In the genomic region with DNA sequence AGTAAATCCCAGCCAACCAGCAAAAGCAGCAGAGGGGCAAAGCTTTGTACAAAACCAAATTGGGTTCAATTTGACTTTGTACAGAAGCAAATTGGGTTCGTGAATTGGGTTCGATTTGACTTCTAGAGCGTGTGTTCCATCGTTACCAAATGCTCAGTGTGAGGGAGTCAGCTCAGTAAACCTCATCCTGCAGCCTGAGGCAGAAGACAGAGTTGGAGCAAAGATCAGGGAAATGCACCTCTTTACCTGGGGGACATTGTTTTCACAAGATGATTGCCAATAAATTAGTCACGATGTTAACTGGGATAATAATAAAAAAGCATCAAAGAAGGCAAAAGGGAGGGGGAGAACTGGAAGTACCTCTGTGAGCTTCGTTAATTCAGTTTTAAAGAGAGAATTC, we compare ENCODE assay signal across 9 cellular contexts. TPM values are rescaled to one million over a fixed set of nuclear protein-coding genes. Genes with fewer than 3 reads are reported as not detected.
DNase-seq lines count a peak whose midpoint lies in the region; ATAC-seq and TF ChIP-seq lines count a peak whose summit lies in the region.
"Had no signal": no experiment of that assay in that cellular context is flagged by ENCODE, and none has a peak within 500 bp of the region (broad histone marks: within the 10 kb centered on the region; RNA-seq: fewer than 3 reads in every experiment).

No MANE protein-coding gene starts in this region.

- peaks cover 23% of the 10 kb centered on the region for H3K4me1 ChIP-seq in muscle layer of colon (ENCODE audit: insufficient read depth, low read length)
- H3K4me1 ChIP-seq in upper lobe of right lung = peaks cover 26% of the 10 kb centered on the region

- H3K36me3 Mint-ChIP-seq in activated T-cell treated with anti-CD3 and anti-CD28 coated beads, Interleukin-2, amount 50 U/mL, for 4 hours (ENCODE audit: insufficient read depth) = no peaks in the 10 kb centered on the region
- H3K36me3 Mint-ChIP-seq in activated T-cell treated with anti-CD3 and anti-CD28 coated beads, Interleukin-2, amount 50 U/mL, for 72 hours (ENCODE audit: insufficient read depth in 2 of 2) = no peaks in the 10 kb centered on the region

- H3K4me3 ChIP-seq in choroid plexus epithelial cell (ENCODE audit: low read depth, low read length) (peak overlapping the region; percentile 33), muscle layer of colon (ENCODE audit: low read depth in 1 of 2, low read length in 2 of 2) (peak overlapping the region in 1 of 2 donors; percentile 73), upper lobe of right lung (peak overlapping the region; percentile 92)

- peak overlapping the region; percentile 16 for H3K9ac ChIP-seq in muscle layer of colon (ENCODE audit: low read length)

- peaks cover 3% of the 10 kb centered on the region for H3K27me3 Mint-ChIP-seq in activated T-cell treated with anti-CD3 and anti-CD28 coated beads, Interleukin-2, amount 50 U/mL, for 4 hours (ENCODE audit: low read depth)
- peaks cover 31% of the 10 kb centered on the region for H3K27me3 Mint-ChIP-seq in activated T-cell treated with anti-CD3 and anti-CD28 coated beads, Interleukin-2, amount 50 U/mL, for 72 hours (ENCODE audit: low read depth)

- no peak overlapping the region for H3K27ac Mint-ChIP-seq in activated T-cell treated with anti-CD3 and anti-CD28 coated beads, Interleukin-2, amount 50 U/mL, for 72 hours

- intact Hi-C loops in upper lobe of right lung (cut with DNase I) = no loop called here

- H3K36me3 ChIP-seq in muscle layer of colon (ENCODE audit: insufficient read depth, low read length) (peaks cover 4% of the 10 kb centered on the region), upper lobe of right lung (no peaks in the 10 kb centered on the region)

- H3K4me1 Mint-ChIP-seq in activated T-cell treated with anti-CD3 and anti-CD28 coated beads, Interleukin-2, amount 50 U/mL, for 4 hours (ENCODE audit: low read depth) = peaks cover 23% of the 10 kb centered on the region
- peaks cover 21% of the 10 kb centered on the region for H3K4me1 Mint-ChIP-seq in activated T-cell treated with anti-CD3 and anti-CD28 coated beads, Interleukin-2, amount 50 U/mL, for 72 hours (ENCODE audit: low read depth)

- H3K27ac ChIP-seq in muscle layer of colon (ENCODE audit: low read depth, low read length) (peak overlapping the region; percentile 60), upper lobe of right lung (peak overlapping the region; percentile 94)

- H3K9me3 Mint-ChIP-seq in activated T-cell treated with anti-CD3 and anti-CD28 coated beads, Interleukin-2, amount 50 U/mL, for 4 hours = no peaks in the 10 kb centered on the region
- H3K9me3 Mint-ChIP-seq in activated T-cell treated with anti-CD3 and anti-CD28 coated beads, Interleukin-2, amount 50 U/mL, for 72 hours = no peaks in the 10 kb centered on the region

- no peaks in the 10 kb centered on the region for H3K9me3 ChIP-seq in muscle layer of colon (ENCODE audit: low read length)
- H3K9me3 ChIP-seq in upper lobe of right lung = no peaks in the 10 kb centered on the region

- no peak for ATAC-seq in activated T-cell treated with anti-CD3 and anti-CD28 coated beads, Interleukin-2, amount 50 U/mL, for 4 hours
- ATAC-seq in activated T-cell treated with anti-CD3 and anti-CD28 coated beads, Interleukin-2, amount 50 U/mL, for 72 hours (replicated peaks in 1 of 2) = no peak
- ATAC-seq in upper lobe of right lung = no peak
- ATAC-seq in HG03520 (IDR thresholded peaks at IDR 0.05; ENCODE audit: unreplicated experiment) = no peak
- no peak for ATAC-seq in HG03097 (IDR thresholded peaks at IDR 0.05; ENCODE audit: low FRiP score, unreplicated experiment)
- ATAC-seq in GM18505 (IDR thresholded peaks at IDR 0.05; ENCODE audit: unreplicated experiment) = no peak

- H3K27me3 ChIP-seq in muscle layer of colon (ENCODE audit: control insufficient read depth in 1 of 2, insufficient read depth in 2 of 2, low read length in 2 of 2) = no peaks in the 10 kb centered on the region
- H3K27me3 ChIP-seq in upper lobe of right lung = no peaks in the 10 kb centered on the region

- DNase-seq in activated T-cell treated with anti-CD3 and anti-CD28 coated beads, Interleukin-2, amount 50 U/mL, for 4 hours = no peak
- no peak for DNase-seq in activated T-cell treated with anti-CD3 and anti-CD28 coated beads, Interleukin-2, amount 50 U/mL, for 72 hours
- DNase-seq in choroid plexus epithelial cell (ENCODE audit: low read depth) (no peak), upper lobe of right lung (no peak)
- DNase-seq: NCI-H82 had no signal

- TF ChIP-seq CTCF in choroid plexus epithelial cell (conservative IDR thresholded peaks at IDR 0.05; ENCODE audit: low read depth, low read length) = no peak
- TF ChIP-seq CTCF in upper lobe of right lung (IDR thresholded peaks at IDR 0.05) = no peak

- no peak for TF ChIP-seq POLR2A in GM18505 (IDR thresholded peaks at IDR 0.05; ENCODE audit: borderline replicate concordance, extremely low read depth, insufficient read depth, insufficient read length)

- H3K4me3 Mint-ChIP-seq in activated T-cell treated with anti-CD3 and anti-CD28 coated beads, Interleukin-2, amount 50 U/mL, for 4 hours = peak overlapping the region; percentile 84
- peak overlapping the region in 1 of 2 donors; percentile 88 for H3K4me3 Mint-ChIP-seq in activated T-cell treated with anti-CD3 and anti-CD28 coated beads, Interleukin-2, amount 50 U/mL, for 72 hours

RNA-seq across cellular contexts. Expression of gene RAB20, which starts 1.5 kb away (rescaled TPM):
- 1 to 10 TPM; 1.2 to 1.4 (median 1.4) TPM for total RNA-seq in activated T-cell treated with anti-CD3 and anti-CD28 coated beads, Interleukin-2, amount 50 U/mL, for 4 hours
- total RNA-seq in activated T-cell treated with anti-CD3 and anti-CD28 coated beads, Interleukin-2, amount 50 U/mL, for 72 hours = 1 to 10 TPM; 1.8 to 3.0 TPM
- 52.4 TPM for total RNA-seq in upper lobe of right lung

RNA-seq across cellular contexts. Expression of gene NAXD, which starts 55.4 kb away (rescaled TPM):
- 10 to 100 TPM; 17.8 to 20.5 (median 19.5) TPM for total RNA-seq in activated T-cell treated with anti-CD3 and anti-CD28 coated beads, Interleukin-2, amount 50 U/mL, for 4 hours
- 10 to 100 TPM; 27.4 to 29.4 TPM for total RNA-seq in activated T-cell treated with anti-CD3 and anti-CD28 coated beads, Interleukin-2, amount 50 U/mL, for 72 hours
- total RNA-seq in upper lobe of right lung = 32.2 TPM

Comparison
In these comparisons a context has a peak if more than half of its experiments do, and no peak if none do; other contexts are left out.
1. RNA of gene RAB20, which starts 1.5 kb away (total RNA-seq): 52.4 TPM in upper lobe of right lung (single experiment); 1.8 to 3.0 TPM in activated T-cell treated with anti-CD3 and anti-CD28 coated beads, Interleukin-2, amount 50 U/mL, for 72 hours and 1.2 to 1.4 TPM in activated T-cell treated with anti-CD3 and anti-CD28 coated beads, Interleukin-2, amount 50 U/mL, for 4 hours; every median in the first group is over 10 times any median in the second.